Comparison of ENCODE assay signal across 17 cellular contexts in genomic region chr5:142176255-142176654, GRCh38.
"Had no signal": no experiment of that assay in that cellular context is flagged by ENCODE, and none has a peak within 500 bp of the region (broad histone marks: within the 10 kb centered on the region; RNA-seq: fewer than 3 reads in every experiment).

No MANE protein-coding gene starts in this region.

- H3K4me3 ChIP-seq: adrenal gland, coronary artery, mucosa of descending colon, skin epidermis had no signal

- DNase-seq: activated CD4-positive, alpha-beta T cell treated with anti-CD3 and anti-CD28 coated beads for 1 hour; activated CD4-positive, alpha-beta T cell treated with anti-CD3 and anti-CD28 coated beads, Interleukin-2, amount 50 U/mL, for 48 hours; activated T-cell treated with anti-CD3 and anti-CD28 coated beads, Interleukin-2, amount 50 U/mL, for 1 hour; adrenal gland; caudate nucleus; foreskin melanocyte; left colon; mammary epithelial cell; mucosa of descending colon; naive thymus-derived CD8-positive, alpha-beta T cell; posterior cingulate gyrus; retina; stimulated activated naive CD8-positive, alpha-beta T cell treated with anti-CD3 and anti-CD28 coated beads, Interleukin-15, amount 100 ng/mL, for 72 hours; T-helper 1 cell; T1000 had no signal

- H3K27me3 ChIP-seq: adrenal gland had no signal

- H3K9me3 ChIP-seq: adrenal gland, mucosa of descending colon had no signal

- H3K27ac ChIP-seq: coronary artery, skin epidermis had no signal

- H3K36me3 ChIP-seq: adrenal gland had no signal

- H3K4me1 ChIP-seq: adrenal gland had no signal
